In genomic region chr9:37415011-37415719, GRCh38 we compare ENCODE assay signal across 8 cellular contexts. TPM values are rescaled to one million over a fixed set of nuclear protein-coding genes. Genes with fewer than 3 reads are reported as not detected.
DNase-seq lines count a peak whose midpoint lies in the region; ATAC-seq and TF ChIP-seq lines count a peak whose summit lies in the region.

No MANE protein-coding gene starts in this region.

- peak; percentile 36 for ATAC-seq in GM19351 (IDR thresholded peaks at IDR 0.05; ENCODE audit: unreplicated experiment)
- ATAC-seq in WTC11: peak; percentile 70
- no peak for ATAC-seq in HG03097 (IDR thresholded peaks at IDR 0.05; ENCODE audit: low FRiP score, unreplicated experiment)

- H3K27ac ChIP-seq in caudate nucleus (ENCODE audit: low read depth, low read length): peak overlapping the region; percentile 49

- no peaks in the 10 kb centered on the region for H3K36me3 Mint-ChIP-seq in WTC11

- DNase-seq in AG08396 (ENCODE audit: low spot score) (peak; percentile 78), NCI-H2029 treated with DMSO at 0.1 percent for 48 hours (lab: John Stamatoyannopoulos, UW) (peak; percentile 29), WTC11 (ENCODE audit: low spot score) (peak; percentile 75), caudate nucleus (lab: John Stamatoyannopoulos, UW) (peak in 51 of 61 donors; percentile 6 to 73 (median 45)), kidney glomerular epithelial cell (lab: John Stamatoyannopoulos, UW) (peak; percentile 93)
- peak; percentile 52 to 67 (median 58) for DNase-seq in stimulated activated CD4-positive, alpha-beta T cell treated with anti-CD3 and anti-CD28 coated beads, Interleukin-1b, Interleukin-23, amount 100 ng/mL, for 24 hours (ENCODE audit: low read depth in 4 of 4, low spot score in 1 of 4)

- H3K4me1 Mint-ChIP-seq in WTC11: peaks cover 45% of the 10 kb centered on the region

- peaks cover 2% of the 10 kb centered on the region; the same call in 1 of the 2 replicates for H3K27me3 Mint-ChIP-seq in WTC11 (ENCODE audit: low read depth)

- peak overlapping the region; percentile 40 for H3K4me3 Mint-ChIP-seq in WTC11

- peak; percentile 67 for TF ChIP-seq CTCF in WTC11 (IDR thresholded peaks at IDR 0.05)

- H3K27ac Mint-ChIP-seq in WTC11: peak overlapping the region; percentile 81

- CTCF ChIA-PET in WTC11 (lab: Charles Lee): interaction anchor here (0.6 to 2.9 kb wide), 12 partner anchors 8 to 419 kb away, joined by 3 to 18 read pairs (median 4); partner anchors contain the start of gene GRHPR

- POLR2A ChIA-PET in WTC11 (lab: Charles Lee): interaction anchor here (0.7 to 1.0 kb wide), 2 partner anchors 9 to 52 kb away, joined by 3 read pairs; no protein-coding TSS in a partner anchor

- H3K9me3 Mint-ChIP-seq in WTC11: no peaks in the 10 kb centered on the region

TF ChIP-seq in WTC11, 78 proteins besides CTCF, POLR2A, EP300 and RAD21:
- TF ChIP-seq TEAD1 (CRISPR knock-in tag; IDR thresholded peaks at IDR 0.05): peak; percentile 49; the same call in 1 of the 2 replicates
- TF ChIP-seq PRDM15 (CRISPR knock-in tag; IDR thresholded peaks at IDR 0.05): no peak; the same call in 1 of the 2 replicates
- TF ChIP-seq JUN (CRISPR knock-in tag; IDR thresholded peaks at IDR 0.05): no peak
- no peak for TF ChIP-seq CREB1 (CRISPR knock-in tag; IDR thresholded peaks at IDR 0.05)
- TF ChIP-seq ZBTB21 (CRISPR knock-in tag; IDR thresholded peaks at IDR 0.05; ENCODE audit: borderline replicate concordance): no peak

RNA-seq across cellular contexts. Expression of gene GRHPR, which starts 7.3 kb away (rescaled TPM):
- 80.7 to 103 TPM (median 102 TPM) in 3 replicates for total RNA-seq in WTC11 (2021)

RNA-seq across cellular contexts. Expression of gene ZBTB5, which starts 50.1 kb away (rescaled TPM):
- 13.2 to 16.7 TPM (median 13.6 TPM) in 3 replicates for total RNA-seq in WTC11 (2021)

Comparison
In these comparisons a context has a peak if more than half of its experiments do, and no peak if none do; other contexts are left out.
1. DNase-seq: peak in every context shown above with its lines; median percentile 93 in kidney glomerular epithelial cell; 78 in AG08396; 75 in WTC11; 58 in stimulated activated CD4-positive, alpha-beta T cell treated with anti-CD3 and anti-CD28 coated beads, Interleukin-1b, Interleukin-23, amount 100 ng/mL, for 24 hours; 45 in caudate nucleus; 29 in NCI-H2029 treated with DMSO at 0.1 percent for 48 hours.